ENCODE assay signal across 9 cellular contexts in the genomic region with DNA sequence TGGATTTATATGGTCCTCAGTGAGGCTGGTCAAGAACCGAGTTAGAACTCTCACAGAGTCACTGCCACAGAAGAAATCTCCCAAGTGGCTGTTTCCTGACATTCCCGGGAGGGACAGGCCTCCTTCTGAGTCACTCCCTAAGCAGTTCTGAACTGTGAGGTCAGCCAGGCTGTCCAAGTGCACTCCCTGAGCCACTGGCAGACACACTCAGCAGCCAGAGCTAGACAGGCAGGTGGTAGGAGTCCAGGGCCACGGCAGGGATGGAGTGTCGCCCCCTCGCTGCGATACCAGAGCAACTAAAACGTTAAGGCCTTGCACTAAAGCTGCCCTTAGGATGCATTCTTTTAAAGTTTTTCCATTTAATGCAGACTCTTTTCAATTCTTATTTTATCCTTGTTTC. TPM values are rescaled to one million over a fixed set of nuclear protein-coding genes. Genes with fewer than 3 reads are reported as not detected.
DNase-seq lines count a peak whose midpoint lies in the region; TF ChIP-seq lines count a peak whose summit lies in the region.
"Had no signal": no experiment of that assay in that cellular context is flagged by ENCODE, and none has a peak within 500 bp of the region (broad histone marks: within the 10 kb centered on the region; RNA-seq: fewer than 3 reads in every experiment).

No MANE protein-coding gene starts in this region.

- H3K9me3 Mint-ChIP-seq in type B pancreatic cell: no peaks in the 10 kb centered on the region

- no peak overlapping the region for H3K9ac ChIP-seq in Karpas-422 (ENCODE audit: low read length)

- H3K9me2 ChIP-seq in Karpas-422 (replicated peaks; ENCODE audit: insufficient read depth, low read length): no peaks in the 10 kb centered on the region

- no peak overlapping the region for H3K4me2 ChIP-seq in Karpas-422 (ENCODE audit: low read depth, low read length, poor library complexity, severe bottlenecking)

- H4K20me1 ChIP-seq in Karpas-422 (ENCODE audit: insufficient read depth, low read depth, low read length): no peaks in the 10 kb centered on the region

- no peaks in the 10 kb centered on the region for H3K27me3 Mint-ChIP-seq in type B pancreatic cell

- peaks cover 17% of the 10 kb centered on the region for H3K4me1 ChIP-seq in Karpas-422 (ENCODE audit: low read length)

- no peaks in the 10 kb centered on the region for H3K27me3 ChIP-seq in Karpas-422 (ENCODE audit: low read length)

- H3K36me3 Mint-ChIP-seq in type B pancreatic cell: no peaks in the 10 kb centered on the region

- H3K4me1 Mint-ChIP-seq in type B pancreatic cell (ENCODE audit: unreplicated experiment): no peaks in the 10 kb centered on the region

- TF ChIP-seq CTCF in type B pancreatic cell (conservative IDR thresholded peaks at IDR 0.05): no peak

- no peaks in the 10 kb centered on the region for H3K79me2 ChIP-seq in Karpas-422 (ENCODE audit: low read length)

- H3K27ac ChIP-seq in Karpas-422 (ENCODE audit: low read length): no peak overlapping the region
- H3K27ac ChIP-seq: VCaP had no signal

- H3K4me3 ChIP-seq in Karpas-422 (ENCODE audit: low read length): no peak overlapping the region

- no peak overlapping the region for H2AFZ ChIP-seq in Karpas-422 (ENCODE audit: low read length)

- peak overlapping the region; percentile 8 for H3K27ac Mint-ChIP-seq in type B pancreatic cell

- no peaks in the 10 kb centered on the region for H3K36me3 ChIP-seq in Karpas-422 (ENCODE audit: insufficient read depth, low read length)

- DNase-seq in HPDE6-E6E7 (ENCODE audit: extremely low spot score): peak; percentile 98
- DNase-seq in amniotic stem cell (lab: John Stamatoyannopoulos, UW): peak; percentile 76
- peak; percentile 77 for DNase-seq in iPS-NIHi7 (ENCODE audit: extremely low spot score)
- DNase-seq in type B pancreatic cell (ENCODE audit: extremely low spot score, unreplicated experiment): peak; percentile 27
- DNase-seq in activated CD4-positive, alpha-beta T cell treated with anti-CD3 and anti-CD28 coated beads for 1 hour: no peak
- no peak for DNase-seq in Karpas-422
- no peak for DNase-seq in NCI-H1417 (lab: John Stamatoyannopoulos, UW)

- H3K9me3 ChIP-seq in Karpas-422 (ENCODE audit: low read length): no peaks in the 10 kb centered on the region

- H3K4me3 Mint-ChIP-seq in type B pancreatic cell: no peak overlapping the region

RNA-seq across cellular contexts. Expression of a gene that starts 3.4 kb away (rescaled TPM):
- not detected in 2 replicates for total RNA-seq in type B pancreatic cell (ENCODE audit: low replicate concordance)
- not detected in 2 replicates for total RNA-seq in Karpas-422 (2014; rRNA removed; shearing (Covaris generic); ENCODE audit: low replicate concordance)
- total RNA-seq: urinary bladder had no signal

RNA-seq across cellular contexts. Expression of a gene that starts 19.2 kb away (rescaled TPM):
- total RNA-seq in type B pancreatic cell (ENCODE audit: low replicate concordance): not detected in 2 replicates
- not detected in 2 replicates for total RNA-seq in Karpas-422 (2014; rRNA removed; shearing (Covaris generic); ENCODE audit: low replicate concordance)
- total RNA-seq: urinary bladder had no signal

Comparison
In these comparisons a context has a peak if more than half of its experiments do, and no peak if none do; other contexts are left out.
1. DNase-seq: peak in HPDE6-E6E7 (single experiment), amniotic stem cell (single experiment), iPS-NIHi7 (single experiment) and type B pancreatic cell (single experiment); none in activated CD4-positive, alpha-beta T cell treated with anti-CD3 and anti-CD28 coated beads for 1 hour (single experiment), Karpas-422 (single experiment) and NCI-H1417 (0 of 3).